13 cellular contexts compared by ENCODE assay signal in genomic region chr14:93068721-93069120, GRCh38. TPM values are rescaled to one million over a fixed set of nuclear protein-coding genes. Genes with fewer than 3 reads are reported as not detected.
A peak's percentile ranks its signal among the peaks of the same experiment; 100 is the strongest.
DNase-seq lines count a peak whose midpoint lies in the region; ATAC-seq and TF ChIP-seq lines count a peak whose summit lies in the region.
"Had no signal": no experiment of that assay in that cellular context is flagged by ENCODE, and none has a peak within 500 bp of the region (broad histone marks: within the 10 kb centered on the region; RNA-seq: fewer than 3 reads in every experiment).

No MANE protein-coding gene starts in this region.

- peaks cover 52% of the 10 kb centered on the region for H3K79me2 ChIP-seq in GM23338 (replicated peaks; ENCODE audit: insufficient read depth)

- peaks cover 31% of the 10 kb centered on the region for H3K4me1 Mint-ChIP-seq in GM23338
- H3K4me1 Mint-ChIP-seq in endodermal cell, result no peaks in the 10 kb centered on the region

- H3K9me3 ChIP-seq in endodermal cell (ENCODE audit: control insufficient read depth, low read length), result no peaks in the 10 kb centered on the region
- H3K9me3 ChIP-seq: SJSA1 had no signal

- H3K9me3 Mint-ChIP-seq in GM23338 (no peaks in the 10 kb centered on the region), endodermal cell (no peaks in the 10 kb centered on the region)

- H3K36me3 Mint-ChIP-seq in GM23338 (ENCODE audit: low read depth) (peaks cover 2% of the 10 kb centered on the region; the same call in 2 of the 3 replicates), endodermal cell (ENCODE audit: low read depth) (no peaks in the 10 kb centered on the region)

- H3K9ac ChIP-seq in endodermal cell (ENCODE audit: extremely low read depth, low read length, poor library complexity, severe bottlenecking), result no peak overlapping the region

- TF ChIP-seq CTCF in GM23338 (conservative IDR thresholded peaks at IDR 0.05; ENCODE audit: low read depth in 2 of 2), result no peak
- TF ChIP-seq CTCF in endodermal cell (conservative IDR thresholded peaks at IDR 0.05), result no peak

- peaks cover 9% of the 10 kb centered on the region; the same call in 1 of the 2 replicates for H4K20me1 ChIP-seq in GM23338 (replicated peaks; ENCODE audit: insufficient read depth)

- no peaks in the 10 kb centered on the region for H3K9me2 ChIP-seq in GM23338 (ENCODE audit: insufficient read depth)

- H3K27ac Mint-ChIP-seq in GM23338, result peak overlapping the region; percentile 19; the same call in 1 of the 2 replicates
- H3K27ac Mint-ChIP-seq in endodermal cell, result peak overlapping the region; percentile 35

- no peak overlapping the region for H3K4me3 ChIP-seq in GM23338
- H3K4me3 ChIP-seq in endodermal cell (ENCODE audit: low read length), result no peak overlapping the region
- H3K4me3 ChIP-seq: SJSA1 had no signal

- H3K36me3 ChIP-seq in GM23338 (ENCODE audit: insufficient read depth) (no peaks in the 10 kb centered on the region), endodermal cell (ENCODE audit: control insufficient read depth, insufficient read depth, low read length) (no peaks in the 10 kb centered on the region)
- H3K36me3 ChIP-seq: SJSA1 had no signal

- 82 to 90% methylated on average over 4 to 8 of the region's 8 CpGs for WGBS in endodermal cell (ENCODE audit: insufficient coverage in 1 of 2, insufficient read length in 1 of 2), 2 experiments

- peak; percentile 19; the same call in 1 of the 3 replicates for ATAC-seq in GM23338
- ATAC-seq in GM18498 (IDR thresholded peaks at IDR 0.05; ENCODE audit: unreplicated experiment), result no peak

- DNase-seq in GM23338 (ENCODE audit: low spot score) (no peak), NCI-H524 treated with DMSO at 0.1 percent for 48 hours (lab: John Stamatoyannopoulos, UW) (peak; percentile 94), endodermal cell (no peak), occipital lobe (lab: John Stamatoyannopoulos, UW) (peak; percentile 57), GF-D8 (lab: John Stamatoyannopoulos, UW) (no peak), SIG-M5 (lab: John Stamatoyannopoulos, UW) (no peak)
- DNase-seq: activated CD4-positive, CD25-positive, alpha-beta regulatory T cell treated with anti-CD3 and anti-CD28 coated beads, Interleukin-2, amount 50 U/mL, for 72 hours; activated gamma-delta T cell treated with Interleukin-2 at 50 U/mL for 16 hours; NCI-H1417 treated with DMSO at 0.1 percent for 48 hours; NCI-H446; stimulated activated CD4-positive, alpha-beta T cell treated with anti-CD3 and anti-CD28 coated beads, Interleukin-4, amount 100 ng/mL, for 1 hour had no signal

- H3K27me3 Mint-ChIP-seq in GM23338 (ENCODE audit: insufficient read depth, low read depth, poor library complexity) (peaks cover 13% of the 10 kb centered on the region), endodermal cell (ENCODE audit: insufficient read depth) (no peaks in the 10 kb centered on the region)

- no peaks in the 10 kb centered on the region for H3F3A ChIP-seq in GM23338 (replicated peaks; ENCODE audit: low read depth)

- H3K4me2 ChIP-seq in GM23338, result no peak overlapping the region

- H3K27me3 ChIP-seq in GM23338 (ENCODE audit: insufficient read depth) (no peaks in the 10 kb centered on the region), endodermal cell (ENCODE audit: control insufficient read depth, insufficient read depth, low read length, poor library complexity, severe bottlenecking) (no peaks in the 10 kb centered on the region)
- H3K27me3 ChIP-seq: SJSA1 had no signal

- H3K4me3 Mint-ChIP-seq in GM23338 (no peak overlapping the region), endodermal cell (no peak overlapping the region)

- no peak overlapping the region for H3K27ac ChIP-seq in GM23338 (ENCODE audit: low read depth)
- H3K27ac ChIP-seq in endodermal cell (ENCODE audit: low read depth, low read length), result no peak overlapping the region
- H3K27ac ChIP-seq: SJSA1 had no signal

- H3K4me1 ChIP-seq in GM23338 (ENCODE audit: insufficient read depth), result no peaks in the 10 kb centered on the region
- H3K4me1 ChIP-seq in endodermal cell (ENCODE audit: control insufficient read depth, insufficient read depth, low read length), result no peaks in the 10 kb centered on the region

- H2AFZ ChIP-seq in GM23338, result no peak overlapping the region

TF ChIP-seq in GM23338, 12 proteins besides CTCF, POLR2A, EP300 and RAD21:
- TF ChIP-seq EZH2phosphoT487 (IDR thresholded peaks at IDR 0.05; ENCODE audit: unreplicated experiment) (no peak), ZNF331 (CRISPR knock-in tag; IDR thresholded peaks at IDR 0.05; ENCODE audit: low read depth) (no peak), JUNB (IDR thresholded peaks at IDR 0.05; ENCODE audit: unreplicated experiment) (no peak)

RNA-seq across cellular contexts. Expression of gene ITPK1, which starts 47.0 kb away (rescaled TPM):
- total RNA-seq in GM23338 (2014; rRNA removed; shearing (Covaris generic)), result 88.1 and 101 TPM in 2 replicates
- polyA plus RNA-seq in GM23338 (2016; fragmentation: Nextera tagmentation; extraction: Ambion mirVana), result 35.9 and 39.9 TPM in 2 replicates
- total RNA-seq in endodermal cell (10 to 100 TPM; 59.9 to 66.9 TPM), occipital lobe (24.3 TPM)
- polyA plus RNA-seq in endodermal cell (2013, experiment 1 of 2), result 30.1 TPM
- polyA plus RNA-seq in endodermal cell (2013, experiment 2 of 2), result 32.0 TPM

Comparison
In these comparisons a context has a peak if more than half of its experiments do, and no peak if none do; other contexts are left out.
1. DNase-seq: peak in NCI-H524 treated with DMSO at 0.1 percent for 48 hours (single experiment) and occipital lobe (single experiment); none in GM23338 (single experiment), endodermal cell (single experiment), GF-D8 (single experiment) and SIG-M5 (single experiment).